8 cellular contexts compared by ENCODE assay signal in the genomic region with DNA sequence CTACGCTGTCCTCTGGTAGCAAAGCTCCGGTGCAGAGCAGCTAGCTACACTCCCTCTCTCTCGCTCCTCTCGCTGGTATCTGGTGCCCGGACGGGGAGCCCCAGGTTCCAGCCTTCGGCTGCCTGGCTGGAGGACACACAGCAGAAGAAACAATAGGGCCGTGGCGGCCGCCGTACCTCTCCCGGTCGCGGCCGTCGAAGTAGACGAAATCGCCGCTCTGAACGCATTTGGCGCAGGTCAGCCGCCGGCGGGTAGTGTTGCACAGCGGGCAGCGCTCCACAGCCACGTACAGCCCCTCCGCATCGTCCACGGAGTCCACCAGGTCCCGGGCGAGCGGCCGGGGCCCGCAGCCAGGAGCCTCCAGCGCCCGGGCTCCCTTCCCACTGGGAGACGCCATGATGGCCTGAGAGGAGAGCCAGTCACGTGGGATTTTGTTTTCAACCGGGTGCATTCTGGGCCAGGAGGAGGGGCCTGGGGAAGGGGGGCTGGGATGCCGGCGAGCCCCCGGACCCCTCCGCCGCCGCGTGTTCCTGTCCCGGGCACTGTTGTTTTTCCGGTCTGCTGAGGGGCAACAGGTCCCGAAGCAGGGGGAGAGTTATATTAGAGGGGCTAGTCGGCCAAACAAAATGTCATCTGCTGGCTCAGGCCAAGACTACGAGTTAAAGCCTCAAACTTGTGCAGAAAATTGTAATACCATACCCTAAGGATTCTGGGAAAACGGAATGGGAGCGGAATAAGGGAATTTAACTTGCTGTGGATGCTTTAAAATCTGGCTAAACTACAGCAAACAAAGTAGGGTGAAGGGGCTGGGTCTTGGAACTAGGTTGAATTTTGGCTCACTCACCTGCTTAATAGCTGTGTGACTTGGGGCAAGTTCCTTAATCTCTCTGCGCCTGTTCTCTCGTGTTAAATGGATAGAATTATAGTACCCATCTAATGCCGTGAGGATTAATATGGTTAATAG. TPM values are rescaled to one million over a fixed set of nuclear protein-coding genes. Genes with fewer than 3 reads are reported as not detected.
DNase-seq lines count a peak whose midpoint lies in the region; ATAC-seq and TF ChIP-seq lines count a peak whose summit lies in the region.

A gene with protein sequence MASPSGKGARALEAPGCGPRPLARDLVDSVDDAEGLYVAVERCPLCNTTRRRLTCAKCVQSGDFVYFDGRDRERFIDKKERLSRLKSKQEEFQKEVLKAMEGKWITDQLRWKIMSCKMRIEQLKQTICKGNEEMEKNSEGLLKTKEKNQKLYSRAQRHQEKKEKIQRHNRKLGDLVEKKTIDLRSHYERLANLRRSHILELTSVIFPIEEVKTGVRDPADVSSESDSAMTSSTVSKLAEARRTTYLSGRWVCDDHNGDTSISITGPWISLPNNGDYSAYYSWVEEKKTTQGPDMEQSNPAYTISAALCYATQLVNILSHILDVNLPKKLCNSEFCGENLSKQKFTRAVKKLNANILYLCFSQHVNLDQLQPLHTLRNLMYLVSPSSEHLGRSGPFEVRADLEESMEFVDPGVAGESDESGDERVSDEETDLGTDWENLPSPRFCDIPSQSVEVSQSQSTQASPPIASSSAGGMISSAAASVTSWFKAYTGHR (minus strand): TSS at position 405 of the 964 bp plus-strand sequence. CDS start 8 bp downstream, at position 397.

- peaks cover 0 to 5% of the 10 kb centered on the region in 2 donors for H3K4me1 ChIP-seq in lung (ENCODE audit: control insufficient read depth in 2 of 2, insufficient read depth in 2 of 2, low read length in 2 of 2)

- H3K4me3 ChIP-seq in lung = peak within 1 kb of the TSS; percentile 91

- no peaks in the 10 kb centered on the region for H3K9me3 ChIP-seq in lung (ENCODE audit: control insufficient read depth in 2 of 2, insufficient read depth in 1 of 2, low read length in 1 of 2)

- peak; percentile 50 to 92 (median 84) for DNase-seq in C1 segment of cervical spinal cord (lab: John Stamatoyannopoulos, UW)
- DNase-seq in NCI-H748 (lab: John Stamatoyannopoulos, UW; ENCODE audit: unreplicated experiment) = peak; percentile 87
- DNase-seq in activated CD4-positive, alpha-beta T cell treated with anti-CD3 and anti-CD28 coated beads, Interleukin-2, amount 50 U/mL, for 48 hours = peak; percentile 75 to 80
- DNase-seq in ecto neural progenitor cell (ENCODE audit: low spot score) = peak; percentile 91
- DNase-seq in lung (ENCODE audit: low spot score) = peak; percentile 88
- DNase-seq in stimulated activated CD4-positive, alpha-beta T cell treated with anti-CD3 and anti-CD28 coated beads, TNF-alpha, amount 100 ng/mL, for 24 hours (ENCODE audit: low read depth in 3 of 3) = peak; percentile 57 to 75 (median 61)

- H3K36me3 ChIP-seq in lung (ENCODE audit: control insufficient read depth in 2 of 2, insufficient read depth in 2 of 2, low read length in 2 of 2) = no peaks in the 10 kb centered on the region

- WGBS in lung, 2 donors = 3 to 4% methylated on average over 51 to 57 of the region's 57 CpGs

- H3K27ac ChIP-seq in lung (ENCODE audit: low read depth in 1 of 2, low read length in 1 of 2) = peak within 1 kb of the TSS; percentile 76 to 87

- peak; percentile 92 for ATAC-seq in GM19324 (IDR thresholded peaks at IDR 0.05; ENCODE audit: low FRiP score, unreplicated experiment)
- ATAC-seq in HG03469 (IDR thresholded peaks at IDR 0.05; ENCODE audit: unreplicated experiment) = peak; percentile 91
- ATAC-seq in lung (ENCODE audit: insufficient read depth, low FRiP score) = peak; percentile 97

- no peak for TF ChIP-seq CTCF in lung (IDR thresholded peaks at IDR 0.05; ENCODE audit: control extremely low read depth, extremely low read depth)

- no peaks in the 10 kb centered on the region for H3K27me3 ChIP-seq in lung (ENCODE audit: control insufficient read depth, insufficient read depth)

RNA-seq across cellular contexts. Expression of the gene that starts here (rescaled TPM):
- total RNA-seq in lung = 10 to 100 TPM in 1 of 2 donors, 1 to 10 TPM in 1; 6.9 to 19.0 TPM
- 1 to 10 TPM; 3.4 to 7.1 TPM for polyA plus RNA-seq in lung

Comparison
In these comparisons a context has a peak if more than half of its experiments do, and no peak if none do; other contexts are left out.
1. Peak in every context shown above with its lines: DNase-seq, ATAC-seq, H3K4me3 ChIP-seq and H3K27ac ChIP-seq.